In the genomic region with DNA sequence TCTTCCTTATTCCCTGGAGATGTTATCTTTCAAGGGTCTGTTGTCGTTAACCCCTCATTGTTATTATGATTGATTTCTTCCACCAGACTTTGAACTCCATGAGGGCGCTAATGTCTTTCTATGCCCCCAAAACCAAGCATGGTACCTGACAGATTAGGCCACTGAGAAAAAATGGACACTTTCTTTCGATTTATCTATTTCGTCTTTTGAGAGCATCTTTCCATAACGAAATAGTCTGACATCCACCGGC, we compare ENCODE assay signal across 8 cellular contexts. TPM values are rescaled to one million over a fixed set of nuclear protein-coding genes. Genes with fewer than 3 reads are reported as not detected.
DNase-seq lines count a peak whose midpoint lies in the region; ATAC-seq and TF ChIP-seq lines count a peak whose summit lies in the region.

No MANE protein-coding gene starts in this region.

- intact Hi-C loops in thyroid gland (cut with DNase I) = loop anchor here (5.0 kb wide), 1 partner anchor 371 kb away; a partner anchor contains a TSS

- TF ChIP-seq CTCF in kidney epithelial cell (IDR thresholded peaks at IDR 0.05; ENCODE audit: insufficient read depth, low read length, poor library complexity, severe bottlenecking) (no peak), thyroid gland (IDR thresholded peaks at IDR 0.05) (no peak)

- peak overlapping the region; percentile 90 for H3K27ac Mint-ChIP-seq in activated naive CD8-positive, alpha-beta T cell treated with anti-CD3 and anti-CD28 coated beads, Interleukin-2, amount 10 ng/mL, durations not matched to agents 7 days and 5 days

- TF ChIP-seq POLR2A in thyroid gland (IDR thresholded peaks at IDR 0.05) = no peak

- POLR2A ChIA-PET in activated naive CD8-positive, alpha-beta T cell treated with anti-CD3 and anti-CD28 coated beads, Interleukin-2, amount 10 ng/mL, durations not matched to agents 7 days and 5 days (lab: Charles Lee) = interaction anchor here (0.6 to 2.7 kb wide), 12 partner anchors 11 to 385 kb away, joined by 3 to 29 read pairs (median 4); a partner anchor contains a TSS

- no peak for ATAC-seq in activated T-cell treated with anti-CD3 and anti-CD28 coated beads, Interleukin-2, amount 50 U/mL, for 4 hours
- no peak for ATAC-seq in activated naive CD8-positive, alpha-beta T cell treated with anti-CD3 and anti-CD28 coated beads, Interleukin-2, amount 10 ng/mL, durations not matched to agents 7 days and 5 days (ENCODE audit: low read depth)

- peaks cover 8 to 13% of the 10 kb centered on the region in 2 donors for H3K4me1 ChIP-seq in thyroid gland

- peak overlapping the region; percentile 63 for H3K4me3 ChIP-seq in kidney epithelial cell (ENCODE audit: low read depth, low read length)
- peak overlapping the region in 2 of 3 donors; percentile 60 to 99 for H3K4me3 ChIP-seq in thyroid gland (replicated peaks in 1 of 3)

- WGBS in thyroid gland, 2 donors = 23 to 46% methylated on average over 6 of the region's 6 CpGs

- peak overlapping the region; percentile 97 for H3K4me3 Mint-ChIP-seq in activated T-cell treated with anti-CD3 and anti-CD28 coated beads, Interleukin-2, amount 50 U/mL, for 4 hours
- peak overlapping the region; percentile 84 for H3K4me3 Mint-ChIP-seq in activated naive CD8-positive, alpha-beta T cell treated with anti-CD3 and anti-CD28 coated beads, Interleukin-2, amount 10 ng/mL, durations not matched to agents 7 days and 5 days

- H3K9me3 Mint-ChIP-seq in activated T-cell treated with anti-CD3 and anti-CD28 coated beads, Interleukin-2, amount 50 U/mL, for 4 hours = no peaks in the 10 kb centered on the region
- H3K9me3 Mint-ChIP-seq in activated naive CD8-positive, alpha-beta T cell treated with anti-CD3 and anti-CD28 coated beads, Interleukin-2, amount 10 ng/mL, durations not matched to agents 7 days and 5 days = no peaks in the 10 kb centered on the region

- H3K36me3 Mint-ChIP-seq in activated T-cell treated with anti-CD3 and anti-CD28 coated beads, Interleukin-2, amount 50 U/mL, for 4 hours (ENCODE audit: insufficient read depth) = peaks cover 28% of the 10 kb centered on the region
- H3K36me3 Mint-ChIP-seq in activated naive CD8-positive, alpha-beta T cell treated with anti-CD3 and anti-CD28 coated beads, Interleukin-2, amount 10 ng/mL, durations not matched to agents 7 days and 5 days = peaks cover 14% of the 10 kb centered on the region

- H3K27me3 ChIP-seq in kidney epithelial cell (ENCODE audit: control insufficient read depth, insufficient read depth, low read length) (no peaks in the 10 kb centered on the region), thyroid gland (no peaks in the 10 kb centered on the region)

- DNase-seq in activated T-cell treated with anti-CD3 and anti-CD28 coated beads, Interleukin-2, amount 50 U/mL, for 4 hours = no peak
- no peak for DNase-seq in activated T-cell treated with anti-CD3 and anti-CD28 coated beads, Interleukin-2, amount 50 U/mL, for 48 hours
- no peak for DNase-seq in activated naive CD8-positive, alpha-beta T cell treated with anti-CD3 and anti-CD28 coated beads, Interleukin-2, amount 10 ng/mL, durations not matched to agents 7 days and 5 days
- DNase-seq in kidney epithelial cell (ENCODE audit: low read depth) (no peak), thyroid gland (no peak), NOMO-1 treated with DMSO at 0.1 percent for 48 hours (lab: John Stamatoyannopoulos, UW; ENCODE audit: unreplicated experiment) (no peak), NCI-H2029 (lab: John Stamatoyannopoulos, UW) (no peak)
- no peak for DNase-seq in activated CD8-positive, alpha-beta memory T cell treated with anti-CD3 and anti-CD28 coated beads, Interleukin-2, amount 50 U/mL, for 48 hours

- peak overlapping the region in 1 of 3 donors; percentile 83 for H3K27ac ChIP-seq in thyroid gland

- H3K27me3 Mint-ChIP-seq in activated T-cell treated with anti-CD3 and anti-CD28 coated beads, Interleukin-2, amount 50 U/mL, for 4 hours (ENCODE audit: low read depth) = no peaks in the 10 kb centered on the region
- no peaks in the 10 kb centered on the region for H3K27me3 Mint-ChIP-seq in activated naive CD8-positive, alpha-beta T cell treated with anti-CD3 and anti-CD28 coated beads, Interleukin-2, amount 10 ng/mL, durations not matched to agents 7 days and 5 days

- H3K9me3 ChIP-seq in thyroid gland = no peaks in the 10 kb centered on the region

- peaks cover 29% of the 10 kb centered on the region for H3K4me1 Mint-ChIP-seq in activated T-cell treated with anti-CD3 and anti-CD28 coated beads, Interleukin-2, amount 50 U/mL, for 4 hours (ENCODE audit: low read depth)
- peaks cover 16% of the 10 kb centered on the region for H3K4me1 Mint-ChIP-seq in activated naive CD8-positive, alpha-beta T cell treated with anti-CD3 and anti-CD28 coated beads, Interleukin-2, amount 10 ng/mL, durations not matched to agents 7 days and 5 days

- H3K36me3 ChIP-seq in kidney epithelial cell (ENCODE audit: control insufficient read depth, insufficient read depth, low read length) (peaks cover 1% of the 10 kb centered on the region), thyroid gland (peaks cover 13 to 18% of the 10 kb centered on the region in 2 donors)

RNA-seq across cellular contexts. Expression of a gene that starts 0.6 kb away (rescaled TPM):
- 100 to 1,000 TPM; 371 to 419 (median 397) TPM for total RNA-seq in activated T-cell treated with anti-CD3 and anti-CD28 coated beads, Interleukin-2, amount 50 U/mL, for 4 hours
- 100 to 1,000 TPM; 181 to 189 TPM for total RNA-seq in activated naive CD8-positive, alpha-beta T cell treated with anti-CD3 and anti-CD28 coated beads, Interleukin-2, amount 10 ng/mL, durations not matched to agents 7 days and 5 days
- total RNA-seq in kidney epithelial cell (182 and 197 TPM in 2 replicates), thyroid gland (100 to 1,000 TPM; 100 to 148 (median 127) TPM)

RNA-seq across cellular contexts. Expression of a gene that starts 21.2 kb away (rescaled TPM):
- total RNA-seq in activated T-cell treated with anti-CD3 and anti-CD28 coated beads, Interleukin-2, amount 50 U/mL, for 4 hours = 100 to 1,000 TPM; 102 to 123 (median 104) TPM
- total RNA-seq in activated naive CD8-positive, alpha-beta T cell treated with anti-CD3 and anti-CD28 coated beads, Interleukin-2, amount 10 ng/mL, durations not matched to agents 7 days and 5 days = 10 to 100 TPM; 80.1 to 91.2 TPM
- total RNA-seq in kidney epithelial cell (124 and 131 TPM in 2 replicates), thyroid gland (100 to 1,000 TPM; 124 to 189 (median 164) TPM)
